ENCODE assay signal across 9 cellular contexts in genomic region chr7:90720970-90721768, GRCh38.
A peak's percentile ranks its signal among the peaks of the same experiment; 100 is the strongest.
DNase-seq lines count a peak whose midpoint lies in the region; ATAC-seq, FAIRE-seq and TF ChIP-seq lines count a peak whose summit lies in the region.
"Had no signal": no experiment of that assay in that cellular context is flagged by ENCODE, and none has a peak within 500 bp of the region (broad histone marks: within the 10 kb centered on the region; RNA-seq: fewer than 3 reads in every experiment).

No MANE protein-coding gene starts in this region.

- no peaks in the 10 kb centered on the region for H3K9me1 ChIP-seq in endothelial cell of umbilical vein (replicated peaks; ENCODE audit: control insufficient read depth, extremely low read depth, insufficient read depth, low read length)

- H3K4me3 ChIP-seq in DOHH2 (ENCODE audit: low read length): no peak overlapping the region; the same call in 1 of the 2 replicates
- no peak overlapping the region for H3K4me3 ChIP-seq in KMS-11 (IDR thresholded peaks at IDR 0.05; ENCODE audit: insufficient read depth, low read depth, low read length)
- H3K4me3 ChIP-seq in endothelial cell of umbilical vein (replicated peaks in 1 of 3; ENCODE audit: insufficient read depth in 1 of 3, low read depth in 1 of 3, low read length in 3 of 3): no peak overlapping the region

- no peaks in the 10 kb centered on the region for H3K9me2 ChIP-seq in DOHH2 (replicated peaks; ENCODE audit: control insufficient read depth, low read length)

- no peak for TF ChIP-seq POLR2A in endothelial cell of umbilical vein (IDR thresholded peaks at IDR 0.05; ENCODE audit: low read depth, low read length)

- dilution Hi-C loops in endothelial cell of umbilical vein (cut with MboI; ENCODE audit: extremely low pct_ligation_motif_present, low sequenced_read_pairs): no loop called here

- no peaks in the 10 kb centered on the region for H3K9me3 Mint-ChIP-seq in nephron
- no peaks in the 10 kb centered on the region for H3K9me3 Mint-ChIP-seq in activated CD4-positive, alpha-beta memory T cell treated with anti-CD3 and anti-CD28 coated beads, Interleukin-2, amount 10 ng/mL, durations not matched to agents 7 days and 5 days
- H3K9me3 Mint-ChIP-seq in activated CD8-positive, alpha-beta memory T cell treated with anti-CD3 and anti-CD28 coated beads, Interleukin-2, amount 10 ng/mL, durations not matched to agents 7 days and 5 days (ENCODE audit: low read depth): peaks cover 2% of the 10 kb centered on the region

- H3K4me1 Mint-ChIP-seq in nephron: peaks cover 70% of the 10 kb centered on the region
- H3K4me1 Mint-ChIP-seq in activated CD4-positive, alpha-beta memory T cell treated with anti-CD3 and anti-CD28 coated beads, Interleukin-2, amount 10 ng/mL, durations not matched to agents 7 days and 5 days: no peaks in the 10 kb centered on the region
- no peaks in the 10 kb centered on the region for H3K4me1 Mint-ChIP-seq in activated CD8-positive, alpha-beta memory T cell treated with anti-CD3 and anti-CD28 coated beads, Interleukin-2, amount 10 ng/mL, durations not matched to agents 7 days and 5 days

- FAIRE-seq in endothelial cell of umbilical vein (lab: Jason Lieb, UNC): peak; percentile 83

- H3K9ac ChIP-seq in KMS-11 (no peak overlapping the region), endothelial cell of umbilical vein (replicated peaks; ENCODE audit: extremely low read depth, insufficient read depth, low read length) (no peak overlapping the region)

- peak overlapping the region; percentile 66 to 91 (median 77) for H3K27ac Mint-ChIP-seq in nephron
- H3K27ac Mint-ChIP-seq in activated CD4-positive, alpha-beta memory T cell treated with anti-CD3 and anti-CD28 coated beads, Interleukin-2, amount 10 ng/mL, durations not matched to agents 7 days and 5 days: no peak overlapping the region
- no peak overlapping the region for H3K27ac Mint-ChIP-seq in activated CD8-positive, alpha-beta memory T cell treated with anti-CD3 and anti-CD28 coated beads, Interleukin-2, amount 10 ng/mL, durations not matched to agents 7 days and 5 days

- no peaks in the 10 kb centered on the region for H3K27me3 Mint-ChIP-seq in nephron (ENCODE audit: low read depth)
- H3K27me3 Mint-ChIP-seq in activated CD4-positive, alpha-beta memory T cell treated with anti-CD3 and anti-CD28 coated beads, Interleukin-2, amount 10 ng/mL, durations not matched to agents 7 days and 5 days: no peaks in the 10 kb centered on the region
- H3K27me3 Mint-ChIP-seq in activated CD8-positive, alpha-beta memory T cell treated with anti-CD3 and anti-CD28 coated beads, Interleukin-2, amount 10 ng/mL, durations not matched to agents 7 days and 5 days: no peaks in the 10 kb centered on the region

- no peak overlapping the region for H3K4me3 Mint-ChIP-seq in nephron
- H3K4me3 Mint-ChIP-seq in activated CD4-positive, alpha-beta memory T cell treated with anti-CD3 and anti-CD28 coated beads, Interleukin-2, amount 10 ng/mL, durations not matched to agents 7 days and 5 days: no peak overlapping the region
- no peak overlapping the region for H3K4me3 Mint-ChIP-seq in activated CD8-positive, alpha-beta memory T cell treated with anti-CD3 and anti-CD28 coated beads, Interleukin-2, amount 10 ng/mL, durations not matched to agents 7 days and 5 days

- no peak for ATAC-seq in activated CD8-positive, alpha-beta memory T cell treated with anti-CD3 and anti-CD28 coated beads, Interleukin-2, amount 10 ng/mL, durations not matched to agents 7 days and 5 days
- ATAC-seq in HG03108 (IDR thresholded peaks at IDR 0.05; ENCODE audit: unreplicated experiment): no peak

- peak; percentile 73 for DNase-seq in endothelial cell of umbilical vein (ENCODE audit: low read depth, low spot score)
- DNase-seq in activated CD4-positive, alpha-beta memory T cell treated with anti-CD3 and anti-CD28 coated beads, Interleukin-2, amount 10 ng/mL, durations not matched to agents 7 days and 5 days: no peak
- no peak for DNase-seq in activated effector memory CD4-positive, alpha-beta T cell treated with anti-CD3 and anti-CD28 coated beads, Interleukin-2, amount 50 U/mL, for 16 hours
- no peak for DNase-seq in activated CD8-positive, alpha-beta memory T cell treated with anti-CD3 and anti-CD28 coated beads, Interleukin-2, amount 10 ng/mL, durations not matched to agents 7 days and 5 days
- DNase-seq: activated CD4-positive, alpha-beta T cell treated with anti-CD3 and anti-CD28 coated beads for 1 hour had no signal

- H3K4me2 ChIP-seq in DOHH2 (ENCODE audit: low read length) (peak overlapping the region; percentile 77), KMS-11 (peak overlapping the region; percentile 99), endothelial cell of umbilical vein (ENCODE audit: insufficient read depth, low read length) (peak overlapping the region; percentile 53)

- intact Hi-C loops in endothelial cell of umbilical vein (cut with micrococcal nuclease): no loop called here

- CTCF ChIA-PET in endothelial cell of umbilical vein (lab: Charles Lee): interaction anchor here (0.7 to 4.8 kb wide), 7 partner anchors 9 to 313 kb away, joined by 3 to 23 read pairs (median 3); no protein-coding TSS in a partner anchor
- CTCF ChIA-PET in activated CD4-positive, alpha-beta memory T cell treated with anti-CD3 and anti-CD28 coated beads, Interleukin-2, amount 10 ng/mL, durations not matched to agents 7 days and 5 days (lab: Charles Lee): no interaction called here
- CTCF ChIA-PET in activated CD8-positive, alpha-beta memory T cell treated with anti-CD3 and anti-CD28 coated beads, Interleukin-2, amount 10 ng/mL, durations not matched to agents 7 days and 5 days (lab: Charles Lee): no interaction called here

- H2AFZ ChIP-seq in KMS-11 (ENCODE audit: low read depth) (no peak overlapping the region), endothelial cell of umbilical vein (ENCODE audit: low read depth, low read length) (no peak overlapping the region)

- H3K36me3 ChIP-seq in DOHH2 (ENCODE audit: control insufficient read depth, low read length) (peaks cover 45% of the 10 kb centered on the region), KMS-11 (ENCODE audit: insufficient read depth) (no peaks in the 10 kb centered on the region), endothelial cell of umbilical vein (ENCODE audit: control insufficient read depth in 2 of 2, extremely low read depth in 1 of 2, insufficient read depth in 2 of 2, low read length in 2 of 2) (no peaks in the 10 kb centered on the region)

- BruUV-seq in endothelial cell of umbilical vein (replicated peaks; lab: Mats Ljungman, UMichigan): no TSS peak

- H3K79me2 ChIP-seq in DOHH2 (ENCODE audit: control insufficient read depth, low read length) (peaks cover 100% of the 10 kb centered on the region), KMS-11 (ENCODE audit: insufficient read depth, low read depth) (peaks cover 100% of the 10 kb centered on the region), endothelial cell of umbilical vein (ENCODE audit: control insufficient read depth, insufficient read depth, low read length) (peaks cover 15% of the 10 kb centered on the region)

- no peaks in the 10 kb centered on the region for H3K36me3 Mint-ChIP-seq in nephron (ENCODE audit: low read depth)
- H3K36me3 Mint-ChIP-seq in activated CD4-positive, alpha-beta memory T cell treated with anti-CD3 and anti-CD28 coated beads, Interleukin-2, amount 10 ng/mL, durations not matched to agents 7 days and 5 days (ENCODE audit: low read depth): no peaks in the 10 kb centered on the region
- no peaks in the 10 kb centered on the region for H3K36me3 Mint-ChIP-seq in activated CD8-positive, alpha-beta memory T cell treated with anti-CD3 and anti-CD28 coated beads, Interleukin-2, amount 10 ng/mL, durations not matched to agents 7 days and 5 days

- POLR2A ChIA-PET in endothelial cell of umbilical vein (lab: Charles Lee): no interaction called here
- POLR2A ChIA-PET in activated CD4-positive, alpha-beta memory T cell treated with anti-CD3 and anti-CD28 coated beads, Interleukin-2, amount 10 ng/mL, durations not matched to agents 7 days and 5 days (lab: Charles Lee): no interaction called here

- H3K27me3 ChIP-seq in DOHH2 (ENCODE audit: control insufficient read depth, low read length) (no peaks in the 10 kb centered on the region), KMS-11 (ENCODE audit: insufficient read depth, low read depth) (no peaks in the 10 kb centered on the region), endothelial cell of umbilical vein (ENCODE audit: control insufficient read depth in 2 of 2, insufficient read depth in 2 of 2, low read length in 2 of 2) (no peaks in the 10 kb centered on the region)

- no peak for TF ChIP-seq CTCF in DOHH2 (IDR thresholded peaks at IDR 0.05; ENCODE audit: low read depth, low read length, poor library complexity, severe bottlenecking)
- TF ChIP-seq CTCF in KMS-11 (conservative IDR thresholded peaks at IDR 0.05; ENCODE audit: low read depth, low read length): no peak
- TF ChIP-seq CTCF in endothelial cell of umbilical vein (IDR thresholded peaks at IDR 0.05; ENCODE audit: extremely low read depth in 1 of 2, insufficient read depth in 1 of 2, low read depth in 1 of 2, low read length in 2 of 2): no peak
- no peak for TF ChIP-seq CTCF in nephron (IDR thresholded peaks at IDR 0.05; ENCODE audit: unreplicated experiment in 3 of 3)

- H4K20me1 ChIP-seq in DOHH2 (ENCODE audit: control insufficient read depth, insufficient read depth, low read depth, low read length): no peaks in the 10 kb centered on the region
- no peaks in the 10 kb centered on the region for H4K20me1 ChIP-seq in KMS-11 (ENCODE audit: insufficient read depth)
- no peaks in the 10 kb centered on the region for H4K20me1 ChIP-seq in endothelial cell of umbilical vein (replicated peaks; ENCODE audit: control insufficient read depth, extremely low read depth, insufficient read depth, low read length)

- H3K9me3 ChIP-seq in DOHH2 (ENCODE audit: control insufficient read depth, insufficient read depth, low read length) (peaks cover 6% of the 10 kb centered on the region; the same call in 1 of the 2 replicates), endothelial cell of umbilical vein (replicated peaks; ENCODE audit: control insufficient read depth, insufficient read depth, low read length) (no peaks in the 10 kb centered on the region)

- H3K4me1 ChIP-seq in DOHH2 (ENCODE audit: control insufficient read depth, low read length) (peaks cover 100% of the 10 kb centered on the region), KMS-11 (ENCODE audit: low read depth, poor library complexity, severe bottlenecking) (peaks cover 100% of the 10 kb centered on the region), endothelial cell of umbilical vein (ENCODE audit: control insufficient read depth, extremely low read depth, insufficient read depth, low read length) (peaks cover 13% of the 10 kb centered on the region)

- peaks cover 40% of the 10 kb centered on the region for H3F3A ChIP-seq in DOHH2 (ENCODE audit: control insufficient read depth, insufficient read depth)

- H3K27ac ChIP-seq in DOHH2 (ENCODE audit: low read depth, low read length) (peak overlapping the region; percentile 21), KMS-11 (peak overlapping the region; percentile 12; the same call in 1 of the 2 replicates), endothelial cell of umbilical vein (ENCODE audit: insufficient read depth, low read depth, low read length) (peak overlapping the region; percentile 46)

Comparison
In these comparisons a context has a peak if more than half of its experiments do, and no peak if none do; other contexts are left out.
1. H3K27ac Mint-ChIP-seq: peak in nephron (3 of 3); none in activated CD4-positive, alpha-beta memory T cell treated with anti-CD3 and anti-CD28 coated beads, Interleukin-2, amount 10 ng/mL, durations not matched to agents 7 days and 5 days (single experiment) and activated CD8-positive, alpha-beta memory T cell treated with anti-CD3 and anti-CD28 coated beads, Interleukin-2, amount 10 ng/mL, durations not matched to agents 7 days and 5 days (single experiment).
2. Peak in every context shown above with its lines, with median percentiles within 50 percentile points of each other: H3K27ac ChIP-seq and H3K4me2 ChIP-seq.